1 cellular context compared by ENCODE assay signal in the genomic region with DNA sequence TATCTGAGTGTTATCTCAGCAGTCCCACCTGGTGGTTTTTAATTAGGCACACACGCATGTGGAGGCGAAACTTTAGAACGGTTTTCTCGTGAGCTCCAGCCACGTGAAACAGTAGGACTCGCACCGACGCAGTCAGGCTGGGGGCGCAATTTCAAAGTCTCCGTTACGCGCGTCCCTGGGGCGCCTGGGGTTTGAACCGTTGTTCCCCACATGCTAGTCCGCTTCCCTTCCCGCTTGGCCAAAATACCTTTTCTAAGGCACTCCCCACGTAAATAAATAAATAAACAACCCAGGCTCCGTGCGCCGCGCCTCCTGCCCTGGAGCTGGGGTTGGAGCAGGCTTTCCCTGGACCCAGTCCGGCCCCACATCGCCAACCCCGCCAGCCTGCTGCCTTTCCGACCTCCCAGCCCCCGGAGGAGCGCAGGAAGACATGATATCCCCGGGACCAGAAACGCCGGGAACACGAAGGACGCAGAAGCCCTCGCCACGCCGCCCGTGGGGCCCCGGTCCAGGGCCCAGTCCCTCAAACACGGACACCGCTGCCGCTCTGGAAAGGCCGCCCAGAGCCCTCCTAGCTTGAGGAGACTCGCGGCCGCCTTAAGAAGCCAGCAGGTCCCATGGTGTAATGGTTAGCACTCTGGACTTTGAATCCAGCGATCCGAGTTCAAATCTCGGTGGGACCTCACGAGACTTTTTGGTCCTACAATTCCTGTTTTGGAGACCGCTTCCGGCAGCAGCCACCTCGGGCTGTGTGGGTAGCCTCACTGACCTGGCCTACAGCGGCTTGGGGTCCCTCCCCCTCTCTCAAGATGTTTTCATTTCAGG.
TF ChIP-seq lines count a peak whose summit lies in the region.

No MANE protein-coding gene starts in this region.

TF ChIP-seq in GM12878, 131 proteins besides CTCF, POLR2A, EP300 and RAD21 (continued from another document):
- TF ChIP-seq, protein P1, sequence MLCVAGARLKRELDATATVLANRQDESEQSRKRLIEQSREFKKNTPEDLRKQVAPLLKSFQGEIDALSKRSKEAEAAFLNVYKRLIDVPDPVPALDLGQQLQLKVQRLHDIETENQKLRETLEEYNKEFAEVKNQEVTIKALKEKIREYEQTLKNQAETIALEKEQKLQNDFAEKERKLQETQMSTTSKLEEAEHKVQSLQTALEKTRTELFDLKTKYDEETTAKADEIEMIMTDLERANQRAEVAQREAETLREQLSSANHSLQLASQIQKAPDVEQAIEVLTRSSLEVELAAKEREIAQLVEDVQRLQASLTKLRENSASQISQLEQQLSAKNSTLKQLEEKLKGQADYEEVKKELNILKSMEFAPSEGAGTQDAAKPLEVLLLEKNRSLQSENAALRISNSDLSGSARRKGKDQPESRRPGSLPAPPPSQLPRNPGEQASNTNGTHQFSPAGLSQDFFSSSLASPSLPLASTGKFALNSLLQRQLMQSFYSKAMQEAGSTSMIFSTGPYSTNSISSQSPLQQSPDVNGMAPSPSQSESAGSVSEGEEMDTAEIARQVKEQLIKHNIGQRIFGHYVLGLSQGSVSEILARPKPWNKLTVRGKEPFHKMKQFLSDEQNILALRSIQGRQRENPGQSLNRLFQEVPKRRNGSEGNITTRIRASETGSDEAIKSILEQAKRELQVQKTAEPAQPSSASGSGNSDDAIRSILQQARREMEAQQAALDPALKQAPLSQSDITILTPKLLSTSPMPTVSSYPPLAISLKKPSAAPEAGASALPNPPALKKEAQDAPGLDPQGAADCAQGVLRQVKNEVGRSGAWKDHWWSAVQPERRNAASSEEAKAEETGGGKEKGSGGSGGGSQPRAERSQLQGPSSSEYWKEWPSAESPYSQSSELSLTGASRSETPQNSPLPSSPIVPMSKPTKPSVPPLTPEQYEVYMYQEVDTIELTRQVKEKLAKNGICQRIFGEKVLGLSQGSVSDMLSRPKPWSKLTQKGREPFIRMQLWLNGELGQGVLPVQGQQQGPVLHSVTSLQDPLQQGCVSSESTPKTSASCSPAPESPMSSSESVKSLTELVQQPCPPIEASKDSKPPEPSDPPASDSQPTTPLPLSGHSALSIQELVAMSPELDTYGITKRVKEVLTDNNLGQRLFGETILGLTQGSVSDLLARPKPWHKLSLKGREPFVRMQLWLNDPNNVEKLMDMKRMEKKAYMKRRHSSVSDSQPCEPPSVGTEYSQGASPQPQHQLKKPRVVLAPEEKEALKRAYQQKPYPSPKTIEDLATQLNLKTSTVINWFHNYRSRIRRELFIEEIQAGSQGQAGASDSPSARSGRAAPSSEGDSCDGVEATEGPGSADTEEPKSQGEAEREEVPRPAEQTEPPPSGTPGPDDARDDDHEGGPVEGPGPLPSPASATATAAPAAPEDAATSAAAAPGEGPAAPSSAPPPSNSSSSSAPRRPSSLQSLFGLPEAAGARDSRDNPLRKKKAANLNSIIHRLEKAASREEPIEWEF (IDR thresholded peaks at IDR 0.05; ENCODE audit: insufficient replicate concordance, low read depth, low read length) = no peak
- TF ChIP-seq, protein P2, sequence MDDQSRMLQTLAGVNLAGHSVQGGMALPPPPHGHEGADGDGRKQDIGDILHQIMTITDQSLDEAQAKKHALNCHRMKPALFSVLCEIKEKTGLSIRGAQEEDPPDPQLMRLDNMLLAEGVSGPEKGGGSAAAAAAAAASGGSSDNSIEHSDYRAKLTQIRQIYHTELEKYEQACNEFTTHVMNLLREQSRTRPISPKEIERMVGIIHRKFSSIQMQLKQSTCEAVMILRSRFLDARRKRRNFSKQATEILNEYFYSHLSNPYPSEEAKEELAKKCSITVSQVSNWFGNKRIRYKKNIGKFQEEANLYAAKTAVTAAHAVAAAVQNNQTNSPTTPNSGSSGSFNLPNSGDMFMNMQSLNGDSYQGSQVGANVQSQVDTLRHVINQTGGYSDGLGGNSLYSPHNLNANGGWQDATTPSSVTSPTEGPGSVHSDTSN (IDR thresholded peaks at IDR 0.05; ENCODE audit: insufficient replicate concordance, low read depth, low read length) = no peak
- peak; percentile 51; the same call in 1 of the 2 replicates for TF ChIP-seq SREBF1 (IDR thresholded peaks at IDR 0.05; ENCODE audit: low read length)
- TF ChIP-seq SIN3A (IDR thresholded peaks at IDR 0.05; ENCODE audit: low read depth, low read length) = no peak; the same call in 1 of the 2 replicates
- TF ChIP-seq, protein P3, sequence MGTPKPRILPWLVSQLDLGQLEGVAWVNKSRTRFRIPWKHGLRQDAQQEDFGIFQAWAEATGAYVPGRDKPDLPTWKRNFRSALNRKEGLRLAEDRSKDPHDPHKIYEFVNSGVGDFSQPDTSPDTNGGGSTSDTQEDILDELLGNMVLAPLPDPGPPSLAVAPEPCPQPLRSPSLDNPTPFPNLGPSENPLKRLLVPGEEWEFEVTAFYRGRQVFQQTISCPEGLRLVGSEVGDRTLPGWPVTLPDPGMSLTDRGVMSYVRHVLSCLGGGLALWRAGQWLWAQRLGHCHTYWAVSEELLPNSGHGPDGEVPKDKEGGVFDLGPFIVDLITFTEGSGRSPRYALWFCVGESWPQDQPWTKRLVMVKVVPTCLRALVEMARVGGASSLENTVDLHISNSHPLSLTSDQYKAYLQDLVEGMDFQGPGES (IDR thresholded peaks at IDR 0.05) = no peak
- TF ChIP-seq RAD51 (IDR thresholded peaks at IDR 0.05) = peak; percentile 59; the same call in 1 of the 2 replicates
- TF ChIP-seq ZZZ3 (IDR thresholded peaks at IDR 0.05; ENCODE audit: control insufficient read depth, insufficient read length, low read depth) = no peak
- peak; percentile 63 for TF ChIP-seq MEF2A (IDR thresholded peaks at IDR 0.05; ENCODE audit: insufficient read depth, low read depth, low read length)
- TF ChIP-seq POLR2AphosphoS5 (IDR thresholded peaks at IDR 0.05; ENCODE audit: low read length) = peak; percentile 61; the same call in 1 of the 2 replicates
- TF ChIP-seq, protein P4, sequence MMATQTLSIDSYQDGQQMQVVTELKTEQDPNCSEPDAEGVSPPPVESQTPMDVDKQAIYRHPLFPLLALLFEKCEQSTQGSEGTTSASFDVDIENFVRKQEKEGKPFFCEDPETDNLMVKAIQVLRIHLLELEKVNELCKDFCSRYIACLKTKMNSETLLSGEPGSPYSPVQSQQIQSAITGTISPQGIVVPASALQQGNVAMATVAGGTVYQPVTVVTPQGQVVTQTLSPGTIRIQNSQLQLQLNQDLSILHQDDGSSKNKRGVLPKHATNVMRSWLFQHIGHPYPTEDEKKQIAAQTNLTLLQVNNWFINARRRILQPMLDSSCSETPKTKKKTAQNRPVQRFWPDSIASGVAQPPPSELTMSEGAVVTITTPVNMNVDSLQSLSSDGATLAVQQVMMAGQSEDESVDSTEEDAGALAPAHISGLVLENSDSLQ (IDR thresholded peaks at IDR 0.05) = no peak
- TF ChIP-seq, protein P5, sequence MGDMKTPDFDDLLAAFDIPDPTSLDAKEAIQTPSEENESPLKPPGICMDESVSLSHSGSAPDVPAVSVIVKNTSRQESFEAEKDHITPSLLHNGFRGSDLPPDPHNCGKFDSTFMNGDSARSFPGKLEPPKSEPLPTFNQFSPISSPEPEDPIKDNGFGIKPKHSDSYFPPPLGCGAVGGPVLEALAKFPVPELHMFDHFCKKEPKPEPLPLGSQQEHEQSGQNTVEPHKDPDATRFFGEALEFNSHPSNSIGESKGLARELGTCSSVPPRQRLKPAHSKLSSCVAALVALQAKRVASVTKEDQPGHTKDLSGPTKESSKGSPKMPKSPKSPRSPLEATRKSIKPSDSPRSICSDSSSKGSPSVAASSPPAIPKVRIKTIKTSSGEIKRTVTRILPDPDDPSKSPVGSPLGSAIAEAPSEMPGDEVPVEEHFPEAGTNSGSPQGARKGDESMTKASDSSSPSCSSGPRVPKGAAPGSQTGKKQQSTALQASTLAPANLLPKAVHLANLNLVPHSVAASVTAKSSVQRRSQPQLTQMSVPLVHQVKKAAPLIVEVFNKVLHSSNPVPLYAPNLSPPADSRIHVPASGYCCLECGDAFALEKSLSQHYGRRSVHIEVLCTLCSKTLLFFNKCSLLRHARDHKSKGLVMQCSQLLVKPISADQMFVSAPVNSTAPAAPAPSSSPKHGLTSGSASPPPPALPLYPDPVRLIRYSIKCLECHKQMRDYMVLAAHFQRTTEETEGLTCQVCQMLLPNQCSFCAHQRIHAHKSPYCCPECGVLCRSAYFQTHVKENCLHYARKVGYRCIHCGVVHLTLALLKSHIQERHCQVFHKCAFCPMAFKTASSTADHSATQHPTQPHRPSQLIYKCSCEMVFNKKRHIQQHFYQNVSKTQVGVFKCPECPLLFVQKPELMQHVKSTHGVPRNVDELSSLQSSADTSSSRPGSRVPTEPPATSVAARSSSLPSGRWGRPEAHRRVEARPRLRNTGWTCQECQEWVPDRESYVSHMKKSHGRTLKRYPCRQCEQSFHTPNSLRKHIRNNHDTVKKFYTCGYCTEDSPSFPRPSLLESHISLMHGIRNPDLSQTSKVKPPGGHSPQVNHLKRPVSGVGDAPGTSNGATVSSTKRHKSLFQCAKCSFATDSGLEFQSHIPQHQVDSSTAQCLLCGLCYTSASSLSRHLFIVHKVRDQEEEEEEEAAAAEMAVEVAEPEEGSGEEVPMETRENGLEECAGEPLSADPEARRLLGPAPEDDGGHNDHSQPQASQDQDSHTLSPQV (IDR thresholded peaks at IDR 0.05) = 0 out of 2 replicates have a peak, but pooled peaks have one; percentile 40
- peak; percentile 97 to 98 for TF ChIP-seq BHLHE40 (IDR thresholded peaks at IDR 0.05; ENCODE audit: borderline replicate concordance in 1 of 2, low read depth in 2 of 2, low read length in 1 of 2)
- 0 out of 2 replicates have a peak, but pooled peaks have one; percentile 5 for TF ChIP-seq MTA3 (IDR thresholded peaks at IDR 0.05; ENCODE audit: borderline replicate concordance, low read length)
- no peak for TF ChIP-seq SIX5 (IDR thresholded peaks at IDR 0.05; ENCODE audit: low read depth, low read length, severe bottlenecking)
- TF ChIP-seq SMAD1 (IDR thresholded peaks at IDR 0.05; ENCODE audit: low read depth, partially characterized antibody) = peak; percentile 54
- TF ChIP-seq, protein P6, sequence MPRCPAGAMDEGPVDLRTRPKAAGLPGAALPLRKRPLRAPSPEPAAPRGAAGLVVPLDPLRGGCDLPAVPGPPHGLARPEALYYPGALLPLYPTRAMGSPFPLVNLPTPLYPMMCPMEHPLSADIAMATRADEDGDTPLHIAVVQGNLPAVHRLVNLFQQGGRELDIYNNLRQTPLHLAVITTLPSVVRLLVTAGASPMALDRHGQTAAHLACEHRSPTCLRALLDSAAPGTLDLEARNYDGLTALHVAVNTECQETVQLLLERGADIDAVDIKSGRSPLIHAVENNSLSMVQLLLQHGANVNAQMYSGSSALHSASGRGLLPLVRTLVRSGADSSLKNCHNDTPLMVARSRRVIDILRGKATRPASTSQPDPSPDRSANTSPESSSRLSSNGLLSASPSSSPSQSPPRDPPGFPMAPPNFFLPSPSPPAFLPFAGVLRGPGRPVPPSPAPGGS (IDR thresholded peaks at IDR 0.05; ENCODE audit: borderline replicate concordance, insufficient read depth, low read depth, low read length, poor library complexity, severe bottlenecking) = no peak
- TF ChIP-seq RFX5 (IDR thresholded peaks at IDR 0.05; ENCODE audit: low read depth, low read length) = no peak
- peak; percentile 77; the same call in 1 of the 2 replicates for TF ChIP-seq GABPA (IDR thresholded peaks at IDR 0.05; ENCODE audit: low read depth)
- 0 out of 3 replicates have a peak, but pooled peaks of 1 of the 2 experiments have one; percentile 7 for TF ChIP-seq EGR1 (IDR thresholded peaks at IDR 0.05; ENCODE audit: borderline replicate concordance in 1 of 2, low read depth in 2 of 2, low read length in 2 of 2)
- TF ChIP-seq LARP7 (IDR thresholded peaks at IDR 0.05) = peak; percentile 71; the same call in 1 of the 2 replicates
- TF ChIP-seq YY1 (IDR thresholded peaks at IDR 0.05; ENCODE audit: low read depth, low read length) = peak; percentile 82
- TF ChIP-seq CREM (IDR thresholded peaks at IDR 0.05; ENCODE audit: low read depth) = peak; percentile 71
